ENCODE assay signal across 8 cellular contexts in genomic region chr16:69132424-69133252, GRCh38. TPM values are rescaled to one million over a fixed set of nuclear protein-coding genes. Genes with fewer than 3 reads are reported as not detected.
DNase-seq lines count a peak whose midpoint lies in the region; ATAC-seq, FAIRE-seq and TF ChIP-seq lines count a peak whose summit lies in the region.

A gene with protein sequence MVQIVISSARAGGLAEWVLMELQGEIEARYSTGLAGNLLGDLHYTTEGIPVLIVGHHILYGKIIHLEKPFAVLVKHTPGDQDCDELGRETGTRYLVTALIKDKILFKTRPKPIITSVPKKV (minus strand): TSS chr16:69132588. CDS start chr16:69121458, 11,130 bp downstream.
TSS of gene UTP4 (plus strand) at chr16:69132649. CDS start at chr16:69133460, 811 bp downstream.

- peaks cover 34% of the 10 kb centered on the region for H4K20me1 ChIP-seq in DND-41 (ENCODE audit: insufficient read depth, low read length)
- H4K20me1 ChIP-seq in KMS-11 (ENCODE audit: insufficient read depth) = no peaks in the 10 kb centered on the region

- H3K36me3 ChIP-seq in DND-41 (ENCODE audit: insufficient read depth, low read length) = peaks cover 57% of the 10 kb centered on the region
- no peaks in the 10 kb centered on the region for H3K36me3 ChIP-seq in KMS-11 (ENCODE audit: insufficient read depth)
- peaks cover 75% of the 10 kb centered on the region for H3K36me3 ChIP-seq in SJSA1
- no peaks in the 10 kb centered on the region for H3K36me3 ChIP-seq in neutrophil

- H3K4me3 ChIP-seq in DND-41 (ENCODE audit: low read depth in 1 of 2, low read length in 2 of 2) (peak within 1 kb of the TSS; percentile 95), KMS-11 (IDR thresholded peaks at IDR 0.05; ENCODE audit: insufficient read depth, low read depth, low read length) (no peak within 1 kb of the TSS), SJSA1 (peak within 1 kb of the TSS; percentile 99), neutrophil (ENCODE audit: low read depth in 1 of 2, low read length in 1 of 2) (peak within 1 kb of the TSS; percentile 85 to 88)

- H3K4me1 ChIP-seq in DND-41 (ENCODE audit: insufficient read depth, low read length) (peaks cover 40% of the 10 kb centered on the region), KMS-11 (ENCODE audit: low read depth, poor library complexity, severe bottlenecking) (peaks cover 24% of the 10 kb centered on the region), SJSA1 (replicated peaks) (peaks cover 23% of the 10 kb centered on the region), neutrophil (ENCODE audit: control insufficient read depth in 1 of 2, insufficient read depth in 1 of 2, low read depth in 1 of 2, low read length in 1 of 2) (peaks cover 17 to 20% of the 10 kb centered on the region in 2 experiments)

- H3K27me3 ChIP-seq in DND-41 (ENCODE audit: insufficient read depth, low read length, poor library complexity) (no peaks in the 10 kb centered on the region), KMS-11 (ENCODE audit: insufficient read depth, low read depth) (no peaks in the 10 kb centered on the region), SJSA1 (replicated peaks) (no peaks in the 10 kb centered on the region), neutrophil (no peaks in the 10 kb centered on the region)

- H3K4me2 ChIP-seq in DND-41 (ENCODE audit: insufficient read depth, low read length) (peak within 1 kb of the TSS; percentile 94), KMS-11 (peak within 1 kb of the TSS; percentile 86)

- peaks cover 97% of the 10 kb centered on the region for H3K79me2 ChIP-seq in DND-41 (ENCODE audit: insufficient read depth, low read length)
- peaks cover 81% of the 10 kb centered on the region for H3K79me2 ChIP-seq in KMS-11 (ENCODE audit: insufficient read depth, low read depth)

- peak within 1 kb of the TSS; percentile 81 for H3K9ac ChIP-seq in DND-41 (ENCODE audit: low read depth, low read length)
- peak within 1 kb of the TSS; percentile 81 for H3K9ac ChIP-seq in KMS-11

- H3K9me3 ChIP-seq in DND-41 (ENCODE audit: insufficient read depth, low read length, severe bottlenecking) = no peaks in the 10 kb centered on the region
- no peaks in the 10 kb centered on the region; the same call in 1 of the 2 replicates for H3K9me3 ChIP-seq in SJSA1 (replicated peaks)
- no peaks in the 10 kb centered on the region for H3K9me3 ChIP-seq in neutrophil

- peak within 1 kb of the TSS; percentile 89 for H2AFZ ChIP-seq in DND-41 (ENCODE audit: low read depth, low read length)
- H2AFZ ChIP-seq in KMS-11 (ENCODE audit: low read depth) = peak within 1 kb of the TSS; percentile 67

- ATAC-seq in DND-41 (ENCODE audit: insufficient read depth, low read depth) (peak; percentile 90), GM21723 (IDR thresholded peaks at IDR 0.05; ENCODE audit: unreplicated experiment) (peak; percentile 86)

- TF ChIP-seq CTCF in DND-41 (IDR thresholded peaks at IDR 0.05; ENCODE audit: borderline replicate concordance, extremely low read depth, low read length, poor library complexity, severe bottlenecking) (no peak), KMS-11 (conservative IDR thresholded peaks at IDR 0.05; ENCODE audit: low read depth, low read length) (no peak), neutrophil (IDR thresholded peaks at IDR 0.05) (peak; percentile 48), subcutaneous adipose tissue (IDR thresholded peaks at IDR 0.05; ENCODE audit: low read depth) (no peak)

- no peak for FAIRE-seq in frontal cortex (lab: Jason Lieb, UNC)

- DNase-seq in DND-41 (peak; percentile 90), SJSA1 (ENCODE audit: low read depth in 1 of 2, low spot score in 2 of 2) (peak; percentile 57 to 86), frontal cortex (ENCODE audit: low spot score in 2 of 2) (peak; percentile 89 to 91)
- peak; percentile 79 for DNase-seq in activated gamma-delta T cell treated with anti-CD3 and anti-CD28 coated beads, Interleukin-2, amount 50 U/mL, for 16 hours (ENCODE audit: low read depth)

- H3K27ac ChIP-seq in DND-41 (ENCODE audit: low read length) = peak within 1 kb of the TSS; percentile 95
- peak within 1 kb of the TSS; percentile 37 for H3K27ac ChIP-seq in KMS-11
- peak within 1 kb of the TSS; percentile 90 for H3K27ac ChIP-seq in SJSA1
- H3K27ac ChIP-seq in neutrophil = peak within 1 kb of the TSS; percentile 92

RNA-seq across cellular contexts. Expression of the first gene that starts in this region (rescaled TPM):
- total RNA-seq in SJSA1 (2014; rRNA removed; shearing (Covaris generic)) = 37.6 and 43.1 TPM in 2 replicates
- total RNA-seq in frontal cortex = 26.5 TPM
- total RNA-seq in subcutaneous adipose tissue = 10 to 100 TPM; 54.3 to 74.2 (median 65.7) TPM

RNA-seq across cellular contexts. Expression of gene UTP4, which starts in this region (rescaled TPM):
- 20.2 and 28.1 TPM in 2 replicates for total RNA-seq in SJSA1 (2014; rRNA removed; shearing (Covaris generic))
- total RNA-seq in frontal cortex = 39.1 TPM
- 10 to 100 TPM; 21.7 to 52.8 (median 28.8) TPM for total RNA-seq in subcutaneous adipose tissue

Comparison
In these comparisons a context has a peak if more than half of its experiments do, and no peak if none do; other contexts are left out.
1. H3K27ac ChIP-seq: peak in every context shown above with its lines; median percentile 95 in DND-41; 92 in neutrophil; 90 in SJSA1; 37 in KMS-11.